In the genomic region with DNA sequence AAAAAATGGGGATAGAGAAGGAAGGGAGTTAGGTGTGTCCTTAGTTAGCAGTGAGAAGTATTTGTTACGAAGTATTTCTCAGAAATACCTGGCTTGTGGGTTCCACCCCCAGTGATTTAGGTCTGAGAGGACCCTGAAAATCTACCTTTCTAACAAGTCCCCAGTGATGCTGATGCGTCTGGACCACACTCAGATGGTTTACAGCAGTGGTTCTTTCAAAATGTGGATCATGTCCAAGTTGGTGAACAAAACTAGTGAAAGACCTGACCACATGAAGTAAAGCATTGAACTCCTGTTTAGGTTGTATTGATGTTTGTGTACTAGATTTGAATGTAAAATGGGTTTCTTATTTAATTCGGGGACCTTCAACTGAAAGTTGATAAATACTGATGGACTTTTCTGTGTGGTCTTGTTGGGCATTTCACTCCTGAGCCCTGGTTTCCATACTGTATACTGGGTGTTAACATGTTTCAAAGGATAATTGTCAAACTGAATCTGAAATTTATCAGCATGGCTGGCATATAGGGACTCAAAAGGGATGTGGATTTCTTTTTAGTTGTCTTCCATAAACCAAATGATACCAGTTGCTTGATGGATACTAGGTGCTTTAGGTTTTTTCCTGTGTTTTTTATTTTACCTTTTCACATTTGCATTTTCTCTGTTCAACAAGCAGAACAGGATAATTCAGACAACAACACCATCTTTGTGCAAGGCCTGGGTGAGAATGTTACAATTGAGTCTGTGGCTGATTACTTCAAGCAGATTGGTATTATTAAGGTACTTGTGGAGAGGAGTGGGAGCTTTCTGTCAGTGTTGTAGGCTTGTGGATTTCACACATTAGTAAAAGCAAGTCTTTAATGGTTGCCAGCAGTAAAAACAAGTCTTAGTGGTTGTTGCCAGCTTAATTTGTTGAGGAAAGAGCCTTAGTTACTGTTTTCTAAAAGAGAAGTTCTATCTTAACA, we compare ENCODE assay signal across 16 cellular contexts. TPM values are rescaled to one million over a fixed set of nuclear protein-coding genes. Genes with fewer than 3 reads are reported as not detected.
DNase-seq lines count a peak whose midpoint lies in the region; ATAC-seq and TF ChIP-seq lines count a peak whose summit lies in the region.
"Had no signal": no experiment of that assay in that cellular context is flagged by ENCODE, and none has a peak within 500 bp of the region (broad histone marks: within the 10 kb centered on the region; RNA-seq: fewer than 3 reads in every experiment).

No MANE protein-coding gene starts in this region.

- H3K9me3 ChIP-seq in CD4-positive, alpha-beta memory T cell (ENCODE audit: control insufficient read depth in 1 of 2, low read length in 2 of 2) = no peaks in the 10 kb centered on the region
- H3K9me3 ChIP-seq: BLaER1 treated with 17β-estradiol and CSF1 and Interleukin-3, amounts not matched to agents 10 nM and 100 nM; thyroid gland had no signal

- POLR2A ChIA-PET in CD4-positive, alpha-beta memory T cell (lab: Charles Lee; ENCODE audit: partially characterized antibody) = interaction anchor here (2.1 to 3.3 kb wide), 4 partner anchors 9 to 13 kb away, joined by 8 to 28 read pairs (median 14); a partner anchor contains a TSS

- TF ChIP-seq CTCF in GM23338 (conservative IDR thresholded peaks at IDR 0.05; ENCODE audit: low read depth in 2 of 2) = no peak

- peaks cover 92% of the 10 kb centered on the region for H3K79me2 ChIP-seq in GM23338 (replicated peaks; ENCODE audit: insufficient read depth)

- peaks cover 79% of the 10 kb centered on the region for H3F3A ChIP-seq in GM23338 (replicated peaks; ENCODE audit: low read depth)

- H3K27ac ChIP-seq in CD4-positive, alpha-beta memory T cell (ENCODE audit: low read depth, low read length) = peak overlapping the region; percentile 0
- H3K27ac ChIP-seq in GM23338 (ENCODE audit: low read depth) = peak overlapping the region; percentile 58; the same call in 1 of the 2 replicates
- H3K27ac ChIP-seq: BLaER1 treated with 17β-estradiol and CSF1 and Interleukin-3, amounts not matched to agents 10 nM and 100 nM; thyroid gland had no signal

- CTCF ChIA-PET in CD4-positive, alpha-beta memory T cell (lab: Charles Lee; ENCODE audit: partially characterized antibody) = interaction anchor here (0.7 to 0.9 kb wide), 3 partner anchors 11 to 269 kb away, joined by 3 read pairs; no protein-coding TSS in a partner anchor

- DNase-seq in CD4-positive, alpha-beta memory T cell = peak in 1 of 5 donors; percentile 9
- DNase-seq in GM23338 (ENCODE audit: low spot score) (no peak), hippocampal formation (lab: John Stamatoyannopoulos, UW) (no peak), NCI-H2196 (lab: John Stamatoyannopoulos, UW; ENCODE audit: unreplicated experiment) (no peak), activated gamma-delta T cell (lab: John Stamatoyannopoulos, UW) (no peak)
- no peak for DNase-seq in natural killer cell treated with Interleukin-12 subunit alpha and Interleukin-12 subunit beta and Interleukin-15 and Interleukin-18, amount 100 ng/mL, for 72 hours (ENCODE audit: low spot score)
- DNase-seq: DMS79 treated with DMSO at 0.1 percent for 48 hours; NCI-H1930; NCI-H510A treated with DMSO at 0.1 percent for 48 hours; stimulated activated CD4-positive, alpha-beta T cell treated with anti-CD3 and anti-CD28 coated beads, Interleukin-2, amount 100 ng/mL, for 24 hours; thyroid gland had no signal

- H3K4me3 ChIP-seq in CD4-positive, alpha-beta memory T cell (ENCODE audit: low read length in 2 of 2) = no peak overlapping the region
- no peak overlapping the region for H3K4me3 ChIP-seq in GM23338
- H3K4me3 ChIP-seq: BLaER1 treated with 17β-estradiol and CSF1 and Interleukin-3, amounts not matched to agents 10 nM and 100 nM; thyroid gland had no signal

- peaks cover 96% of the 10 kb centered on the region for H3K36me3 ChIP-seq in CD4-positive, alpha-beta memory T cell (ENCODE audit: insufficient read depth, low read length)
- H3K36me3 ChIP-seq in GM23338 (ENCODE audit: insufficient read depth) = peaks cover 100% of the 10 kb centered on the region

- no peaks in the 10 kb centered on the region for H3K9me2 ChIP-seq in GM23338 (ENCODE audit: insufficient read depth)

- peaks cover 41% of the 10 kb centered on the region for H3K4me1 ChIP-seq in CD4-positive, alpha-beta memory T cell (ENCODE audit: insufficient read depth, low read length)
- no peaks in the 10 kb centered on the region; the same call in 1 of the 2 replicates for H3K4me1 ChIP-seq in GM23338 (ENCODE audit: insufficient read depth)

- H2AFZ ChIP-seq in GM23338 = no peak overlapping the region

- no peaks in the 10 kb centered on the region for H3K27me3 Mint-ChIP-seq in CD4-positive, alpha-beta memory T cell
- H3K27me3 Mint-ChIP-seq in GM23338 (ENCODE audit: insufficient read depth, low read depth, poor library complexity) = peaks cover 13% of the 10 kb centered on the region
- no peaks in the 10 kb centered on the region for H3K27me3 Mint-ChIP-seq in activated naive CD8-positive, alpha-beta T cell
- H3K27me3 Mint-ChIP-seq in natural killer cell treated with Interleukin-12 subunit alpha and Interleukin-12 subunit beta and Interleukin-15 and Interleukin-18, amount 100 ng/mL, for 72 hours = no peaks in the 10 kb centered on the region

- H3K27ac Mint-ChIP-seq in CD4-positive, alpha-beta memory T cell = peak overlapping the region; percentile 19 to 99 (median 68)
- peak overlapping the region; percentile 75; the same call in 1 of the 2 replicates for H3K27ac Mint-ChIP-seq in GM23338
- peak overlapping the region; percentile 86 for H3K27ac Mint-ChIP-seq in activated naive CD8-positive, alpha-beta T cell
- peak overlapping the region; percentile 65 to 100 for H3K27ac Mint-ChIP-seq in natural killer cell treated with Interleukin-12 subunit alpha and Interleukin-12 subunit beta and Interleukin-15 and Interleukin-18, amount 100 ng/mL, for 72 hours

- ATAC-seq in GM23338 = no peak
- ATAC-seq in natural killer cell treated with Interleukin-12 subunit alpha and Interleukin-12 subunit beta and Interleukin-15 and Interleukin-18, amount 100 ng/mL, for 72 hours = no peak

- H3K4me1 Mint-ChIP-seq in CD4-positive, alpha-beta memory T cell = peaks cover 48 to 89% (median 71%) of the 10 kb centered on the region in 4 donors
- H3K4me1 Mint-ChIP-seq in GM23338 = peaks cover 26% of the 10 kb centered on the region
- H3K4me1 Mint-ChIP-seq in activated naive CD8-positive, alpha-beta T cell (ENCODE audit: low read depth) = peaks cover 82% of the 10 kb centered on the region
- peaks cover 87 to 91% of the 10 kb centered on the region in 2 donors for H3K4me1 Mint-ChIP-seq in natural killer cell treated with Interleukin-12 subunit alpha and Interleukin-12 subunit beta and Interleukin-15 and Interleukin-18, amount 100 ng/mL, for 72 hours (ENCODE audit: low read depth in 2 of 2)

- no peaks in the 10 kb centered on the region for H3K27me3 ChIP-seq in CD4-positive, alpha-beta memory T cell (ENCODE audit: insufficient read depth, low read length)
- H3K27me3 ChIP-seq in GM23338 (ENCODE audit: insufficient read depth) = no peaks in the 10 kb centered on the region
- H3K27me3 ChIP-seq: BLaER1 treated with 17β-estradiol and CSF1 and Interleukin-3, amounts not matched to agents 10 nM and 100 nM; thyroid gland had no signal

- no peak overlapping the region for H3K4me3 Mint-ChIP-seq in CD4-positive, alpha-beta memory T cell
- no peak overlapping the region for H3K4me3 Mint-ChIP-seq in GM23338
- peak overlapping the region; percentile 84 for H3K4me3 Mint-ChIP-seq in activated naive CD8-positive, alpha-beta T cell
- H3K4me3 Mint-ChIP-seq in natural killer cell treated with Interleukin-12 subunit alpha and Interleukin-12 subunit beta and Interleukin-15 and Interleukin-18, amount 100 ng/mL, for 72 hours = peak overlapping the region; percentile 86

- intact Hi-C loops in CD4-positive, alpha-beta memory T cell (cut with micrococcal nuclease) = no loop called here

- H3K9me3 Mint-ChIP-seq in CD4-positive, alpha-beta memory T cell = peaks cover 0 to 13% (median 0%) of the 10 kb centered on the region in 8 donors
- H3K9me3 Mint-ChIP-seq in GM23338 = no peaks in the 10 kb centered on the region; the same call in 2 of the 3 replicates
- no peaks in the 10 kb centered on the region for H3K9me3 Mint-ChIP-seq in activated naive CD8-positive, alpha-beta T cell (ENCODE audit: low read depth)
- no peaks in the 10 kb centered on the region for H3K9me3 Mint-ChIP-seq in natural killer cell treated with Interleukin-12 subunit alpha and Interleukin-12 subunit beta and Interleukin-15 and Interleukin-18, amount 100 ng/mL, for 72 hours

- no peak overlapping the region for H3K4me2 ChIP-seq in GM23338
- H3K4me2 ChIP-seq: BLaER1 treated with 17β-estradiol and CSF1 and Interleukin-3, amounts not matched to agents 10 nM and 100 nM had no signal

- H3K36me3 Mint-ChIP-seq in CD4-positive, alpha-beta memory T cell = peaks cover 88 to 96% of the 10 kb centered on the region in 2 donors
- H3K36me3 Mint-ChIP-seq in GM23338 (ENCODE audit: low read depth) = peaks cover 100% of the 10 kb centered on the region
- H3K36me3 Mint-ChIP-seq in activated naive CD8-positive, alpha-beta T cell = peaks cover 23% of the 10 kb centered on the region
- H3K36me3 Mint-ChIP-seq in natural killer cell treated with Interleukin-12 subunit alpha and Interleukin-12 subunit beta and Interleukin-15 and Interleukin-18, amount 100 ng/mL, for 72 hours = peaks cover 79% of the 10 kb centered on the region

- peaks cover 86% of the 10 kb centered on the region for H4K20me1 ChIP-seq in GM23338 (replicated peaks; ENCODE audit: insufficient read depth)

RNA-seq across cellular contexts. Expression of a gene that starts 8.8 kb away (rescaled TPM):
- total RNA-seq in CD4-positive, alpha-beta memory T cell = 100 to 1,000 TPM; 500 to 536 TPM
- 100 to 1,000 TPM in 1 of 2 donors, 10 to 100 TPM in 1; 88.1 to 163 TPM for polyA plus RNA-seq in CD4-positive, alpha-beta memory T cell
- 213 and 247 TPM in 2 replicates for total RNA-seq in GM23338 (2014; rRNA removed; shearing (Covaris generic))
- 528 and 553 TPM in 2 replicates for polyA plus RNA-seq in GM23338 (2016; fragmentation: Nextera tagmentation; extraction: Ambion mirVana)
- total RNA-seq in natural killer cell treated with Interleukin-12 subunit alpha and Interleukin-12 subunit beta and Interleukin-15 and Interleukin-18, amount 100 ng/mL, for 72 hours = 100 to 1,000 TPM; 625 to 840 TPM

RNA-seq across cellular contexts. Expression of a gene that starts 13.8 kb away (rescaled TPM):
- 10 to 100 TPM; 25.9 to 26.6 TPM for total RNA-seq in CD4-positive, alpha-beta memory T cell
- polyA plus RNA-seq in CD4-positive, alpha-beta memory T cell = 10 to 100 TPM; 52.4 to 60.6 TPM
- 25.7 and 54.0 TPM in 2 replicates for total RNA-seq in GM23338 (2014; rRNA removed; shearing (Covaris generic))
- polyA plus RNA-seq in GM23338 (2016; fragmentation: Nextera tagmentation; extraction: Ambion mirVana) = 53.1 and 56.7 TPM in 2 replicates
- total RNA-seq in natural killer cell treated with Interleukin-12 subunit alpha and Interleukin-12 subunit beta and Interleukin-15 and Interleukin-18, amount 100 ng/mL, for 72 hours = 10 to 100 TPM; 23.1 to 29.8 TPM

RNA-seq across cellular contexts. Expression of a gene that starts 25.2 kb away (rescaled TPM):
- not detected for total RNA-seq in CD4-positive, alpha-beta memory T cell
- not detected for polyA plus RNA-seq in CD4-positive, alpha-beta memory T cell
- total RNA-seq in GM23338 (2014; rRNA removed; shearing (Covaris generic)) = 1.1 and 1.3 TPM in 2 replicates
- 0.54 and 0.81 TPM in 2 replicates for polyA plus RNA-seq in GM23338 (2016; fragmentation: Nextera tagmentation; extraction: Ambion mirVana)
- total RNA-seq in natural killer cell treated with Interleukin-12 subunit alpha and Interleukin-12 subunit beta and Interleukin-15 and Interleukin-18, amount 100 ng/mL, for 72 hours = under 1 TPM in 1 of 2 donors, not detected in 1; 0.06 TPM
- total RNA-seq: M059J had no signal

RNA-seq across cellular contexts. Expression of a gene that starts 28.2 kb away (rescaled TPM):
- total RNA-seq in CD4-positive, alpha-beta memory T cell = not detected
- polyA plus RNA-seq in CD4-positive, alpha-beta memory T cell = not detected
- not detected in 2 replicates for total RNA-seq in GM23338 (2014; rRNA removed; shearing (Covaris generic))
- 1.8 and 3.0 TPM in 2 replicates for polyA plus RNA-seq in GM23338 (2016; fragmentation: Nextera tagmentation; extraction: Ambion mirVana)
- not detected for total RNA-seq in natural killer cell treated with Interleukin-12 subunit alpha and Interleukin-12 subunit beta and Interleukin-15 and Interleukin-18, amount 100 ng/mL, for 72 hours
- total RNA-seq: M059J, myocyte, SK-MEL-5, thyroid gland had no signal

RNA-seq across cellular contexts. Expression of a gene that starts 38.9 kb away (rescaled TPM):
- under 1 TPM; 0.33 to 0.67 TPM for total RNA-seq in CD4-positive, alpha-beta memory T cell
- under 1 TPM; 0.47 to 0.94 TPM for polyA plus RNA-seq in CD4-positive, alpha-beta memory T cell
- total RNA-seq in GM23338 (2014; rRNA removed; shearing (Covaris generic)) = 1.3 and 1.4 TPM in 2 replicates
- polyA plus RNA-seq in GM23338 (2016; fragmentation: Nextera tagmentation; extraction: Ambion mirVana) = 0.91 and 1.4 TPM in 2 replicates
- 1 to 10 TPM in 1 of 2 donors, not detected in 1; 1.5 TPM for total RNA-seq in natural killer cell treated with Interleukin-12 subunit alpha and Interleukin-12 subunit beta and Interleukin-15 and Interleukin-18, amount 100 ng/mL, for 72 hours

Comparison
In these comparisons a context has a peak if more than half of its experiments do, and no peak if none do; other contexts are left out.
1. H3K4me3 Mint-ChIP-seq: peak in activated naive CD8-positive, alpha-beta T cell (single experiment) and natural killer cell treated with Interleukin-12 subunit alpha and Interleukin-12 subunit beta and Interleukin-15 and Interleukin-18, amount 100 ng/mL, for 72 hours (single experiment); none in CD4-positive, alpha-beta memory T cell (0 of 8) and GM23338 (single experiment).
2. Peak in every context shown above with its lines, with median percentiles within 50 percentile points of each other: H3K27ac Mint-ChIP-seq.